Comparison of ENCODE assay signal across 8 cellular contexts in the genomic region with DNA sequence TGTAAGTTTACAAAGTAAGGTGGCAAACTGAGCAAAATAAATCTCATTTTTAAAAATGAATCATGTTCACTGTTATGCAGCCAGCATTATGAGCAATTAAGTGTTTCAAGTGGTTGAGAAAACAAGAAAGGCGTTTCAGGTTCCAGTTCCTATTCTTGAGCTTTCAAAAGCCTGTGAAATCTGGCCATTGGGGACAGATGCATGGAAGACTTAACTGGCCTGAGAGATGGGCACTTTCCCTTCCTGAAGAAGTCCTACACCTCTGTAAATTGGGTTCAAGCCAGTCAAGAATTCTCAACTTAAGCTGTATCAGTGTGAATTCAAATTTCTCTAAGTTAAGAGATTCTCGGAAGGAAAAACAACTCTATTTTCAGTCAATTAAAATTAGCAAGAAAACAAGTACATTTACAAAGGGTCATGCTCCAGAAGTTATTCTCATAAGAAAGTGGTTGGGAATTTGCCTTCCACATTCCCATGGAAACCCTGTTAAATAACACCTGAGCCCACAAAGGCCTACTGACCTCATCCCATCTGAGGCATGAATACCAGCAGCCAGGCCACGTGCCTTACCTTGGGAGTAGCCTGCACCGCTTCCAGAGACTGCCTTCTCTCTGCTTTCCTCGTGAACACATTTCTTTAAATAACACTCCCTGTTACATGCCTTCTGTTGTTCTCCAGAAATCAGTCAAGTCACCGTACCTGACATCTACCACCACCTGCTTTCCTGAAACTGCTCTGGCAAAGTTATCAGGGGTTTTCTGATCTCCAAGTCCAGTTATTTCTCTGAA. TPM values are rescaled to one million over a fixed set of nuclear protein-coding genes. Genes with fewer than 3 reads are reported as not detected.
A peak's percentile ranks its signal among the peaks of the same experiment; 100 is the strongest.
DNase-seq lines count a peak whose midpoint lies in the region; ATAC-seq, FAIRE-seq and TF ChIP-seq lines count a peak whose summit lies in the region.

No MANE protein-coding gene starts in this region.

- peak overlapping the region; percentile 92 for H3K27ac ChIP-seq in GM12878 (ENCODE audit: control insufficient read depth, insufficient read depth)
- no peak overlapping the region for H3K27ac ChIP-seq in HepG2 (ENCODE audit: extremely low read length, insufficient read depth, low read length)

- FAIRE-seq in GM12878 (lab: Jason Lieb, UNC) = peak; percentile 75
- FAIRE-seq in HepG2 (lab: Jason Lieb, UNC) = no peak

- H3K4me1 ChIP-seq in GM12878 (ENCODE audit: control insufficient read depth, insufficient read depth, low read length) (peaks cover 57% of the 10 kb centered on the region), HepG2 (ENCODE audit: insufficient read depth, low read length) (no peaks in the 10 kb centered on the region)

- H3K4me2 ChIP-seq in GM12878 (ENCODE audit: control insufficient read depth, insufficient read depth) (peak overlapping the region; percentile 32), HepG2 (ENCODE audit: low read depth, low read length) (no peak overlapping the region)

- H3K27ac Mint-ChIP-seq in stimulated activated naive CD8-positive, alpha-beta T cell treated with anti-CD3 and anti-CD28 coated beads, Interleukin-15, amount 100 ng/mL, for 72 hours = peak overlapping the region; percentile 21 to 72

- H3K27me3 ChIP-seq in GM12878 (replicated peaks in 1 of 2; ENCODE audit: control insufficient read depth in 2 of 2, insufficient read depth in 2 of 2, low read length in 1 of 2) (no peaks in the 10 kb centered on the region), HepG2 (ENCODE audit: control insufficient read depth in 1 of 2, insufficient read depth in 2 of 2, low read length in 2 of 2) (no peaks in the 10 kb centered on the region)

- no peak overlapping the region for H2AFZ ChIP-seq in GM12878 (ENCODE audit: control insufficient read depth, low read depth, low read length)
- H2AFZ ChIP-seq in HepG2 (ENCODE audit: low read length) = no peak overlapping the region

- peaks cover 33% of the 10 kb centered on the region for H3K4me1 Mint-ChIP-seq in stimulated activated naive CD8-positive, alpha-beta T cell treated with anti-CD3 and anti-CD28 coated beads, Interleukin-15, amount 100 ng/mL, for 72 hours

- SMC1A ChIA-PET in GM12878 (lab: Charles Lee; ENCODE audit: uncharacterized antibody, unreplicated experiment) = interaction anchor here (0.6 to 8.9 kb wide), 12 partner anchors 10 to 145 kb away, joined by 3 to 227 read pairs (median 12); a partner anchor contains a TSS

- POLR2A ChIA-PET in GM12878 (lab: Charles Lee) = interaction anchor here (1.4 to 11.8 kb wide), 7 partner anchors 9 to 54 kb away, joined by 3 to 159 read pairs (median 7); a partner anchor contains a TSS
- POLR2A ChIA-PET in HepG2 (lab: Yijun Ruan, JAX) = no interaction called here

- TF ChIP-seq EP300 in GM12878 (IDR thresholded peaks at IDR 0.05; ENCODE audit: borderline replicate concordance in 1 of 2, control insufficient read depth in 1 of 2, low read depth in 2 of 2, low read length in 2 of 2) (peak; percentile 50 to 93; a peak in 3 of 4 replicates), HepG2 (IDR thresholded peaks at IDR 0.05; ENCODE audit: low read depth in 2 of 2, low read length in 2 of 2) (no peak), HepG2 (CRISPR knock-in tag; IDR thresholded peaks at IDR 0.05; ENCODE audit: borderline replicate concordance) (no peak)

- TF ChIP-seq POLR2A in GM12878 (IDR thresholded peaks at IDR 0.05; ENCODE audit: low read depth, low read length) (peak; percentile 38; the same call in 1 of the 2 replicates), HepG2 (IDR thresholded peaks at IDR 0.05; ENCODE audit: insufficient read depth in 1 of 2, low read depth in 2 of 2, low read length in 2 of 2) (no peak)

- ATAC-seq in GM19463 (IDR thresholded peaks at IDR 0.05; ENCODE audit: unreplicated experiment) = peak; percentile 74
- peak; percentile 68 for ATAC-seq in HG03439 (IDR thresholded peaks at IDR 0.05; ENCODE audit: unreplicated experiment)
- peak; percentile 75 for ATAC-seq in GM12878
- peak; percentile 71 for ATAC-seq in stimulated activated naive CD8-positive, alpha-beta T cell treated with anti-CD3 and anti-CD28 coated beads, Interleukin-15, amount 100 ng/mL, for 72 hours
- ATAC-seq in HepG2 = no peak

- no peaks in the 10 kb centered on the region for H4K20me1 ChIP-seq in GM12878 (ENCODE audit: control insufficient read depth, insufficient read depth)
- H4K20me1 ChIP-seq in HepG2 (ENCODE audit: insufficient read depth, low read length) = no peaks in the 10 kb centered on the region

- peak overlapping the region; percentile 49 for H3K4me3 ChIP-seq in GM12878
- no peak overlapping the region for H3K4me3 ChIP-seq in HepG2 (replicated peaks in 1 of 3; ENCODE audit: insufficient read depth in 1 of 3, low read depth in 2 of 3, low read length in 3 of 3)

- no peak for TF ChIP-seq CTCF in GM12878 (IDR thresholded peaks at IDR 0.05 in 2 of 3, conservative IDR thresholded peaks at IDR 0.05 in 1 of 3; ENCODE audit: control insufficient read depth in 2 of 3, extremely low read depth in 1 of 3, insufficient read depth in 1 of 3, low read depth in 3 of 3, low read length in 3 of 3)
- TF ChIP-seq CTCF in HepG2 (CRISPR knock-in tag; IDR thresholded peaks at IDR 0.05) = no peak

- H3K4me3 Mint-ChIP-seq in stimulated activated naive CD8-positive, alpha-beta T cell treated with anti-CD3 and anti-CD28 coated beads, Interleukin-15, amount 100 ng/mL, for 72 hours = peak overlapping the region in 1 of 2 donors; percentile 23

- H3K9me3 Mint-ChIP-seq in stimulated activated naive CD8-positive, alpha-beta T cell treated with anti-CD3 and anti-CD28 coated beads, Interleukin-15, amount 100 ng/mL, for 72 hours = peaks cover 0 to 5% of the 10 kb centered on the region in 2 donors

- intact Hi-C loops in GM12878 (cut with micrococcal nuclease; ENCODE audit: unreplicated experiment) (loop anchor here (1.0 kb wide), 2 partner anchors 18 to 53 kb away; no protein-coding TSS in a partner anchor), HepG2 (cut with micrococcal nuclease; ENCODE audit: unreplicated experiment) (no loop called here)

- H3K79me2 ChIP-seq in GM12878 (ENCODE audit: control insufficient read depth, insufficient read depth, low read length) (peaks cover 98% of the 10 kb centered on the region), HepG2 (ENCODE audit: insufficient read depth, low read length) (no peaks in the 10 kb centered on the region)

- TF ChIP-seq RAD21 in GM12878 (IDR thresholded peaks at IDR 0.05; ENCODE audit: insufficient read depth, low read depth, low read length) (no peak; the same call in 1 of the 2 replicates), HepG2 (CRISPR knock-in tag; IDR thresholded peaks at IDR 0.05) (no peak)

- no peaks in the 10 kb centered on the region for H3K27me3 Mint-ChIP-seq in stimulated activated naive CD8-positive, alpha-beta T cell treated with anti-CD3 and anti-CD28 coated beads, Interleukin-15, amount 100 ng/mL, for 72 hours

- H3K36me3 ChIP-seq in GM12878 (ENCODE audit: control insufficient read depth in 2 of 2, insufficient read depth in 2 of 2, low read length in 1 of 2) = peaks cover 0 to 4% of the 10 kb centered on the region in 2 experiments; a peak in 1 of 4 replicates
- no peaks in the 10 kb centered on the region for H3K36me3 ChIP-seq in HepG2 (replicated peaks in 1 of 2; ENCODE audit: control insufficient read depth in 1 of 2, insufficient read depth in 2 of 2, low read length in 2 of 2)

- TSS peak; percentile 78 for BruUV-seq in GM12878 (replicated peaks; lab: Mats Ljungman, UMichigan)
- no TSS peak for BruUV-seq in HepG2 (replicated peaks; lab: Mats Ljungman, UMichigan)

- in situ Hi-C loops in GM12878 (cut with MboI) = no loop called here
- in situ Hi-C loops in HepG2 (cut with HindIII; ENCODE audit: extremely low pct_ligation_motif_present, low pct_unique_long_range_greater_than_20kb) = no loop called here

- WGBS in GM12878 (ENCODE audit: insufficient coverage, insufficient replicate concordance, low lambda C conversion rate, missing lambda C conversion rate) = 7% methylated on average over 6 of the region's 6 CpGs
- 31% methylated on average over 6 of the region's 6 CpGs for WGBS in HepG2 (ENCODE audit: low lambda C conversion rate)

- DNase-seq in DMS79 (lab: John Stamatoyannopoulos, UW) (peak; percentile 81), GM12878 (ENCODE audit: low read depth, low spot score) (peak; percentile 93), HepG2 (ENCODE audit: low spot score) (no peak), GOT3 (lab: John Stamatoyannopoulos, UW) (no peak), activated gamma-delta T cell treated with Interleukin-2 at 50 U/mL for 16 hours (no peak)
- no peak for DNase-seq in stimulated activated naive CD8-positive, alpha-beta T cell treated with anti-CD3 and anti-CD28 coated beads, Interleukin-15, amount 100 ng/mL, for 72 hours

- RAD21 ChIA-PET in GM12878 (lab: Charles Lee; ENCODE audit: unreplicated experiment) = interaction anchor here (0.6 to 12.6 kb wide), 8 partner anchors 10 to 129 kb away, joined by 3 to 270 read pairs (median 15); a partner anchor contains a TSS

- H3K9ac ChIP-seq in GM12878 (ENCODE audit: control insufficient read depth, insufficient read depth, low read length) (peak overlapping the region; percentile 69), HepG2 (ENCODE audit: insufficient read depth, low read depth, low read length) (no peak overlapping the region)

- CTCF ChIA-PET in GM12878 (lab: Yijun Ruan, JAX) (interaction anchor here (0.7 to 3.9 kb wide), 12 partner anchors 8 to 128 kb away, joined by 3 to 26 read pairs (median 5); a partner anchor contains a TSS), HepG2 (lab: Yijun Ruan, JAX; ENCODE audit: low intra/inter-chr PET ratio, low total read pairs) (no interaction called here)

- H3K9me3 ChIP-seq in GM12878 (replicated peaks; ENCODE audit: control insufficient read depth, insufficient read depth, low read length) (no peaks in the 10 kb centered on the region; the same call in 2 of the 3 replicates), HepG2 (ENCODE audit: low read length) (no peaks in the 10 kb centered on the region)

RNA-seq across cellular contexts. Expression of a gene that starts 19.4 kb away (rescaled TPM):
- total RNA-seq in GM12878 (2013; cell fraction: nucleolus; rRNA removed) = 212 and 228 TPM in 2 replicates
- 28.9 and 33.4 TPM in 2 replicates for total RNA-seq in GM12878 (2014; rRNA removed)
- total RNA-seq in GM12878 (2014; rRNA removed; fragmentation: Illumina TruSeq; extraction: Trizol) = 31.4 and 32.6 TPM in 2 replicates
- 31.6 TPM in 2 replicates for total RNA-seq in GM12878 (2021)
- polyA plus RNA-seq in GM12878 (2011; ENCODE audit: low read depth) = 33.8 TPM
- polyA plus RNA-seq in GM12878 (2011; rRNA removed) = 34.3 and 46.0 TPM in 2 replicates
- 15.7 and 17.7 TPM in 2 replicates for polyA plus RNA-seq in GM12878 (2011; cell fraction: cytosol; rRNA removed)
- 23.9 and 28.8 TPM in 2 replicates for polyA plus RNA-seq in GM12878 (2011; cell fraction: nucleus; rRNA removed)
- 20.4 and 35.3 TPM in 2 replicates for polyA plus RNA-seq in GM12878 (2012)
- polyA plus RNA-seq in GM12878 (2014; fragmentation: Illumina TruSeq; extraction: Trizol) = 30.9 and 39.1 TPM in 2 replicates
- polyA plus RNA-seq in GM12878 (2014; fragmentation: Nextera tagmentation; extraction: Ambion mirVana) = 10 to 100 TPM in 1 of 2 experiments, 1 to 10 TPM in 1; 5.4 to 11.1 TPM
- polyA plus RNA-seq in GM12878 (2014; rRNA removed) = 17.5 and 18.2 TPM in 2 replicates
- polyA plus RNA-seq in GM12878 (2016; fragmentation: Nextera tagmentation; extraction: Ambion mirVana) = 10 to 100 TPM in 1 of 2 experiments, 1 to 10 TPM in 1; 8.3 to 23.9 TPM
- polyA minus RNA-seq in GM12878 (2011; rRNA and poly(A)+ RNA removed) = 49.0 and 54.4 TPM in 2 replicates
- 16.2 and 17.7 TPM in 2 replicates for polyA minus RNA-seq in GM12878 (2011; cell fraction: cytosol; rRNA and poly(A)+ RNA removed)
- polyA minus RNA-seq in GM12878 (2011; cell fraction: nucleus; rRNA and poly(A)+ RNA removed) = 40.9 and 59.3 TPM in 2 replicates
- total RNA-seq in HepG2 (2016; rRNA removed; fragmentation: Illumina TruSeq; extraction: Trizol) = not detected in 2 replicates
- total RNA-seq in HepG2 (2016; cell fraction: cytosol; rRNA removed; fragmentation: Illumina TruSeq; extraction: Trizol; ENCODE audit: low read depth) = under 0.01 TPM in 1 of 2 replicates, not detected in the other
- not detected in 2 replicates for total RNA-seq in HepG2 (2016; cell fraction: insoluble cytoplasmic fraction; rRNA removed; fragmentation: Illumina TruSeq; extraction: Trizol)
- not detected in 2 replicates for total RNA-seq in HepG2 (2016; cell fraction: membrane; rRNA removed; fragmentation: Illumina TruSeq; extraction: Trizol)
- total RNA-seq in HepG2 (2016; cell fraction: nucleus; rRNA removed; fragmentation: Illumina TruSeq; extraction: Trizol) = not detected in 2 replicates
- polyA plus RNA-seq in HepG2 (2011; rRNA removed) = not detected in 2 replicates
- polyA plus RNA-seq in HepG2 (2011; cell fraction: cytosol; rRNA removed) = not detected in 2 replicates
- polyA plus RNA-seq in HepG2 (2011; cell fraction: nucleus; rRNA removed) = not detected in 2 replicates
- polyA plus RNA-seq in HepG2 (2012) = not detected in 2 replicates
- polyA plus RNA-seq in HepG2 (2016; cell fraction: cytosol; fragmentation: Illumina TruSeq; extraction: Trizol; ENCODE audit: low read depth) = not detected in 2 replicates
- not detected in 2 replicates for polyA plus RNA-seq in HepG2 (2016; cell fraction: insoluble cytoplasmic fraction; fragmentation: Illumina TruSeq; extraction: Trizol; ENCODE audit: low read depth)
- polyA plus RNA-seq in HepG2 (2016; cell fraction: membrane; fragmentation: Illumina TruSeq; extraction: Trizol; ENCODE audit: low read depth) = not detected in 2 replicates
- not detected in 2 replicates for polyA plus RNA-seq in HepG2 (2016; cell fraction: nucleus; fragmentation: Illumina TruSeq; extraction: Trizol; ENCODE audit: insufficient read depth, low read depth)
- polyA minus RNA-seq in HepG2 (2011; rRNA and poly(A)+ RNA removed; ENCODE audit: low replicate concordance) = 8.5 TPM in 1 of 2 replicates, not detected in the other
- 0.20 TPM in 1 of 2 replicates, not detected in the other for polyA minus RNA-seq in HepG2 (2011; cell fraction: cytosol; rRNA and poly(A)+ RNA removed)
- not detected in 2 replicates for polyA minus RNA-seq in HepG2 (2011; cell fraction: nucleus; rRNA and poly(A)+ RNA removed)

RNA-seq across cellular contexts. Expression of a gene that starts 49.5 kb away (rescaled TPM):
- total RNA-seq in GM12878 (2013; cell fraction: nucleolus; rRNA removed) = 10.3 and 11.1 TPM in 2 replicates
- 11.0 and 12.4 TPM in 2 replicates for total RNA-seq in GM12878 (2014; rRNA removed)
- 6.8 and 7.6 TPM in 2 replicates for total RNA-seq in GM12878 (2014; rRNA removed; fragmentation: Illumina TruSeq; extraction: Trizol)
- 5.9 and 6.7 TPM in 2 replicates for total RNA-seq in GM12878 (2021)
- polyA plus RNA-seq in GM12878 (2011; ENCODE audit: low read depth) = 3.9 TPM
- polyA plus RNA-seq in GM12878 (2011; rRNA removed) = 11.6 and 14.8 TPM in 2 replicates
- 8.9 and 9.0 TPM in 2 replicates for polyA plus RNA-seq in GM12878 (2011; cell fraction: cytosol; rRNA removed)
- polyA plus RNA-seq in GM12878 (2011; cell fraction: nucleus; rRNA removed) = 5.6 and 6.5 TPM in 2 replicates
- 4.4 and 5.8 TPM in 2 replicates for polyA plus RNA-seq in GM12878 (2012)
- 6.1 and 7.7 TPM in 2 replicates for polyA plus RNA-seq in GM12878 (2014; fragmentation: Illumina TruSeq; extraction: Trizol)
- polyA plus RNA-seq in GM12878 (2014; fragmentation: Nextera tagmentation; extraction: Ambion mirVana) = 1 to 10 TPM in 1 of 2 experiments, under 1 TPM in 1; 0.58 to 2.7 TPM
- polyA plus RNA-seq in GM12878 (2014; rRNA removed) = 10.9 and 12.4 TPM in 2 replicates
- 10 to 100 TPM; 10.9 to 12.3 TPM for polyA plus RNA-seq in GM12878 (2016; fragmentation: Nextera tagmentation; extraction: Ambion mirVana)
- polyA minus RNA-seq in GM12878 (2011; rRNA and poly(A)+ RNA removed) = 6.7 and 7.0 TPM in 2 replicates
- 2.9 and 3.5 TPM in 2 replicates for polyA minus RNA-seq in GM12878 (2011; cell fraction: cytosol; rRNA and poly(A)+ RNA removed)
- 5.9 and 11.9 TPM in 2 replicates for polyA minus RNA-seq in GM12878 (2011; cell fraction: nucleus; rRNA and poly(A)+ RNA removed)
- total RNA-seq in HepG2 (2016; rRNA removed; fragmentation: Illumina TruSeq; extraction: Trizol) = 0.53 and 0.88 TPM in 2 replicates
- 0.20 and 0.26 TPM in 2 replicates for total RNA-seq in HepG2 (2016; cell fraction: cytosol; rRNA removed; fragmentation: Illumina TruSeq; extraction: Trizol; ENCODE audit: low read depth)
- total RNA-seq in HepG2 (2016; cell fraction: insoluble cytoplasmic fraction; rRNA removed; fragmentation: Illumina TruSeq; extraction: Trizol) = 0.35 and 0.65 TPM in 2 replicates
- total RNA-seq in HepG2 (2016; cell fraction: membrane; rRNA removed; fragmentation: Illumina TruSeq; extraction: Trizol) = 0.34 TPM in 1 of 2 replicates, not detected in the other
- total RNA-seq in HepG2 (2016; cell fraction: nucleus; rRNA removed; fragmentation: Illumina TruSeq; extraction: Trizol) = 0.40 and 0.56 TPM in 2 replicates
- 0.04 and 0.29 TPM in 2 replicates for polyA plus RNA-seq in HepG2 (2011; rRNA removed)
- polyA plus RNA-seq in HepG2 (2011; cell fraction: cytosol; rRNA removed) = 0.15 and 0.36 TPM in 2 replicates
- polyA plus RNA-seq in HepG2 (2011; cell fraction: nucleus; rRNA removed) = not detected in 2 replicates
- polyA plus RNA-seq in HepG2 (2012) = 0.15 and 0.27 TPM in 2 replicates
- 0.09 TPM in 2 replicates for polyA plus RNA-seq in HepG2 (2016; cell fraction: cytosol; fragmentation: Illumina TruSeq; extraction: Trizol; ENCODE audit: low read depth)
- polyA plus RNA-seq in HepG2 (2016; cell fraction: insoluble cytoplasmic fraction; fragmentation: Illumina TruSeq; extraction: Trizol; ENCODE audit: low read depth) = 0.74 and 0.75 TPM in 2 replicates
- 0.10 and 0.21 TPM in 2 replicates for polyA plus RNA-seq in HepG2 (2016; cell fraction: membrane; fragmentation: Illumina TruSeq; extraction: Trizol; ENCODE audit: low read depth)
- polyA plus RNA-seq in HepG2 (2016; cell fraction: nucleus; fragmentation: Illumina TruSeq; extraction: Trizol; ENCODE audit: insufficient read depth, low read depth) = 0.55 TPM in 1 of 2 replicates, not detected in the other
- 3.1 TPM in 1 of 2 replicates, not detected in the other for polyA minus RNA-seq in HepG2 (2011; rRNA and poly(A)+ RNA removed; ENCODE audit: low replicate concordance)
- 0.53 TPM in 1 of 2 replicates, not detected in the other for polyA minus RNA-seq in HepG2 (2011; cell fraction: cytosol; rRNA and poly(A)+ RNA removed)
- 0.25 TPM in 1 of 2 replicates, not detected in the other for polyA minus RNA-seq in HepG2 (2011; cell fraction: nucleus; rRNA and poly(A)+ RNA removed)

Comparison
In these comparisons a context has a peak if more than half of its experiments do, and no peak if none do; other contexts are left out.
1. DNase-seq: peak in DMS79 (single experiment) and GM12878 (single experiment); none in stimulated activated naive CD8-positive, alpha-beta T cell treated with anti-CD3 and anti-CD28 coated beads, Interleukin-15, amount 100 ng/mL, for 72 hours (0 of 2), HepG2 (single experiment), GOT3 (single experiment) and activated gamma-delta T cell treated with Interleukin-2 at 50 U/mL for 16 hours (single experiment).
2. RNA of a gene that starts 19.4 kb away (total RNA-seq): 28.9 to 228 TPM in GM12878; under 0.01 TPM in HepG2; every median in the first group is over 10 times any median in the second.